In genomic region chr15:90711418-90711824, GRCh38 we compare ENCODE assay signal across 27 cellular contexts.
DNase-seq lines count a peak whose midpoint lies in the region; ATAC-seq, FAIRE-seq and TF ChIP-seq lines count a peak whose summit lies in the region.
"Had no signal": no experiment of that assay in that cellular context is flagged by ENCODE, and none has a peak within 500 bp of the region (broad histone marks: within the 10 kb centered on the region; RNA-seq: fewer than 3 reads in every experiment).

No MANE protein-coding gene starts in this region.

- H4K20me1 ChIP-seq in OCI-LY1 (ENCODE audit: insufficient read depth, low read length): no peaks in the 10 kb centered on the region

- H3K27ac ChIP-seq in OCI-LY1 (ENCODE audit: low read depth, low read length, poor library complexity, severe bottlenecking): peak overlapping the region; percentile 21
- H3K27ac ChIP-seq: ascending aorta, dorsolateral prefrontal cortex, tibial artery had no signal

- H3K9me3 ChIP-seq in OCI-LY1 (ENCODE audit: low read length): no peaks in the 10 kb centered on the region
- H3K9me3 ChIP-seq: ascending aorta, heart left ventricle, tibial artery had no signal

- H3K27ac Mint-ChIP-seq in stimulated activated naive CD8-positive, alpha-beta T cell treated with anti-CD3 and anti-CD28 coated beads, Interleukin-15, Interleukin-2, amounts not matched to agents 100 ng/mL and 50 ng/mL, for 24 hours: peak overlapping the region; percentile 38
- peak overlapping the region; percentile 62 for H3K27ac Mint-ChIP-seq in stimulated activated memory B cell treated with anti-CD40 and anti-IgM and Interleukin-4, amounts not matched to agents 10 μg/mL and 1 μg/mL and 100 μg/mL, for 72 hours
- H3K27ac Mint-ChIP-seq: activated naive CD8-positive, alpha-beta T cell had no signal

- H2AFZ ChIP-seq in OCI-LY1 (ENCODE audit: low read length): no peak overlapping the region

- DNase-seq in stimulated activated naive CD8-positive, alpha-beta T cell treated with anti-CD3 and anti-CD28 coated beads, Interleukin-15, Interleukin-2, amounts not matched to agents 100 U/mL and 50 U/mL, for 24 hours: no peak
- DNase-seq in NCI-H1436 (lab: John Stamatoyannopoulos, UW) (peak; percentile 56), urothelium cell line (ENCODE audit: low spot score) (no peak), AML-193 (lab: John Stamatoyannopoulos, UW) (no peak)
- DNase-seq: activated CD4-positive, alpha-beta T cell treated with anti-CD3 and anti-CD28 coated beads for 36 hours; activated CD8-positive, alpha-beta memory T cell treated with anti-CD3 and anti-CD28 coated beads for 24 hours; CD4-positive, CD25-positive, alpha-beta regulatory T cell; central memory CD4-positive, alpha-beta T cell; DMS 273 treated with DMSO at 0.1 percent for 48 hours; dorsolateral prefrontal cortex; heart left ventricle; left colon; mesendoderm; MG63; naive B cell; stimulated activated CD4-positive, alpha-beta T cell treated with anti-CD3 and anti-CD28 coated beads, Interleukin-4, amount 100 ng/mL, for 1 hour; stimulated activated naive CD4-positive, alpha-beta T cell treated with Interleukin-2 at 50 U/mL for 16 hours; T-cell; tibial artery had no signal

- H3K9ac ChIP-seq in OCI-LY1 (ENCODE audit: low read length): no peak overlapping the region

- no peaks in the 10 kb centered on the region; the same call in 1 of the 2 replicates for H3K36me3 ChIP-seq in OCI-LY1 (ENCODE audit: insufficient read depth, low read length)
- H3K36me3 ChIP-seq: ascending aorta, heart left ventricle, MG63, tibial artery had no signal

- no peak for ATAC-seq in stimulated activated naive CD8-positive, alpha-beta T cell treated with anti-CD3 and anti-CD28 coated beads, Interleukin-15, Interleukin-2, amounts not matched to agents 100 U/mL and 50 U/mL, for 24 hours
- no peak for ATAC-seq in stimulated activated memory B cell treated with anti-CD40 and anti-IgM and Interleukin-4, amounts not matched to agents 10 μg/mL and 1 μg/mL and 100 μg/mL, for 72 hours
- no peak for ATAC-seq in HG03108 (IDR thresholded peaks at IDR 0.05; ENCODE audit: unreplicated experiment)
- ATAC-seq: activated CD4-positive, alpha-beta T cell treated with anti-CD3 and anti-CD28 coated beads for 36 hours; heart left ventricle; left colon; T-cell had no signal

- peaks cover 19% of the 10 kb centered on the region for H3K4me1 Mint-ChIP-seq in stimulated activated naive CD8-positive, alpha-beta T cell treated with anti-CD3 and anti-CD28 coated beads, Interleukin-15, Interleukin-2, amounts not matched to agents 100 ng/mL and 50 ng/mL, for 24 hours (ENCODE audit: low read depth)
- H3K4me1 Mint-ChIP-seq in stimulated activated memory B cell treated with anti-CD40 and anti-IgM and Interleukin-4, amounts not matched to agents 10 μg/mL and 1 μg/mL and 100 μg/mL, for 72 hours: peaks cover 22% of the 10 kb centered on the region

- H3K4me1 ChIP-seq in OCI-LY1 (ENCODE audit: insufficient read depth, low read length, severe bottlenecking): peaks cover 15% of the 10 kb centered on the region
- H3K4me1 ChIP-seq: ascending aorta had no signal

- H3K9me3 Mint-ChIP-seq in stimulated activated naive CD8-positive, alpha-beta T cell treated with anti-CD3 and anti-CD28 coated beads, Interleukin-15, Interleukin-2, amounts not matched to agents 100 ng/mL and 50 ng/mL, for 24 hours: no peaks in the 10 kb centered on the region
- no peaks in the 10 kb centered on the region for H3K9me3 Mint-ChIP-seq in stimulated activated memory B cell treated with anti-CD40 and anti-IgM and Interleukin-4, amounts not matched to agents 10 μg/mL and 1 μg/mL and 100 μg/mL, for 72 hours
- H3K9me3 Mint-ChIP-seq: CD4-positive, CD25-positive, alpha-beta regulatory T cell; naive B cell; T-cell had no signal

- H3K79me2 ChIP-seq in OCI-LY1 (ENCODE audit: insufficient read depth, low read length): no peaks in the 10 kb centered on the region

- H3K4me2 ChIP-seq in OCI-LY1 (ENCODE audit: low read length): no peak overlapping the region

- H3K27me3 ChIP-seq in OCI-LY1 (ENCODE audit: insufficient read depth, low read length): no peaks in the 10 kb centered on the region
- H3K27me3 ChIP-seq: ascending aorta, dorsolateral prefrontal cortex, heart left ventricle, MG63, tibial artery had no signal

- no peaks in the 10 kb centered on the region for H3F3A ChIP-seq in OCI-LY1 (ENCODE audit: insufficient read depth, low read length)

- no peak for TF ChIP-seq CTCF in OCI-LY1 (IDR thresholded peaks at IDR 0.05; ENCODE audit: low read length)

- no peak for FAIRE-seq in urothelium cell line (lab: Jason Lieb, UNC)
- FAIRE-seq: endothelial cell of umbilical vein, TTC549 had no signal

- no peak overlapping the region for H3K4me3 Mint-ChIP-seq in stimulated activated naive CD8-positive, alpha-beta T cell treated with anti-CD3 and anti-CD28 coated beads, Interleukin-15, Interleukin-2, amounts not matched to agents 100 ng/mL and 50 ng/mL, for 24 hours
- H3K4me3 Mint-ChIP-seq in stimulated activated memory B cell treated with anti-CD40 and anti-IgM and Interleukin-4, amounts not matched to agents 10 μg/mL and 1 μg/mL and 100 μg/mL, for 72 hours: no peak overlapping the region
- H3K4me3 Mint-ChIP-seq: activated CD4-positive, alpha-beta T cell treated with anti-CD3 and anti-CD28 coated beads for 36 hours; activated naive CD8-positive, alpha-beta T cell; CD4-positive, CD25-positive, alpha-beta regulatory T cell; naive B cell had no signal

- no peaks in the 10 kb centered on the region for H3K9me2 ChIP-seq in OCI-LY1 (ENCODE audit: low read depth, low read length)

- no peaks in the 10 kb centered on the region for H3K27me3 Mint-ChIP-seq in stimulated activated naive CD8-positive, alpha-beta T cell treated with anti-CD3 and anti-CD28 coated beads, Interleukin-15, Interleukin-2, amounts not matched to agents 100 ng/mL and 50 ng/mL, for 24 hours
- no peaks in the 10 kb centered on the region for H3K27me3 Mint-ChIP-seq in stimulated activated memory B cell treated with anti-CD40 and anti-IgM and Interleukin-4, amounts not matched to agents 10 μg/mL and 1 μg/mL and 100 μg/mL, for 72 hours
- H3K27me3 Mint-ChIP-seq: activated CD4-positive, alpha-beta T cell treated with anti-CD3 and anti-CD28 coated beads for 36 hours; activated naive CD8-positive, alpha-beta T cell; CD4-positive, CD25-positive, alpha-beta regulatory T cell; naive B cell; T-cell had no signal

- no peaks in the 10 kb centered on the region for H3K36me3 Mint-ChIP-seq in stimulated activated naive CD8-positive, alpha-beta T cell treated with anti-CD3 and anti-CD28 coated beads, Interleukin-15, Interleukin-2, amounts not matched to agents 100 ng/mL and 50 ng/mL, for 24 hours (ENCODE audit: low read depth)
- peaks cover 6% of the 10 kb centered on the region for H3K36me3 Mint-ChIP-seq in stimulated activated memory B cell treated with anti-CD40 and anti-IgM and Interleukin-4, amounts not matched to agents 10 μg/mL and 1 μg/mL and 100 μg/mL, for 72 hours
- H3K36me3 Mint-ChIP-seq: naive B cell had no signal

- no peak overlapping the region for H3K4me3 ChIP-seq in OCI-LY1 (ENCODE audit: low read depth, low read length, poor library complexity, severe bottlenecking)
- H3K4me3 ChIP-seq: ascending aorta, dorsolateral prefrontal cortex, heart left ventricle, MG63, tibial artery had no signal
